Comparison of ENCODE assay signal across 28 cellular contexts in the genomic region with DNA sequence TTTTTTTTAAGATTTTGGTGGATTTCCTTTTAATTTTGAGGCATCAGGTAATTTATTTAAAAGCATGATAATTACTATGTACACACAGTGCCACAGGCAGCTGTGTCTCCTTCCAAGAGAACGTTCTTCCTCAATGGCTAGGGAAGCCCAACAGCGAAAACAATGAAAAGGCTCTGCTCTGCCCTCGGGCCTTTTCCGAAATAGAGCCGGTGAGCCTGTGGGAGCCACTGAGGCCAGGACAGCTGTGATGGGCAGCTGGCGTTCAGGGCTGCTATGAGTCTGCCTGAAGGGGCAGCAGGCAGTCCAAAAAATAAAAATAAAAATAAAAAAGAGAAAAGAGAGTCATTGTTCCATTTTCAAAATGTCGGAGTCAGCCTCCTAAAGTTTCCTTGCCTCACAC.
"Had no signal": no experiment of that assay in that cellular context is flagged by ENCODE, and none has a peak within 500 bp of the region (broad histone marks: within the 10 kb centered on the region; RNA-seq: fewer than 3 reads in every experiment).

No MANE protein-coding gene starts in this region.

- H3K4me3 ChIP-seq: MG63, PC-9, SK-N-MC had no signal

- H3K36me3 Mint-ChIP-seq: activated naive CD8-positive, alpha-beta T cell treated with anti-CD3 and anti-CD28 coated beads for 36 hours had no signal

- H3K27ac Mint-ChIP-seq: activated CD4-positive, alpha-beta T cell treated with anti-CD3 and anti-CD28 coated beads, Interleukin-2, amount 10 ng/mL, durations not matched to agents 24 days and 14 days; activated CD8-positive, alpha-beta T cell treated with anti-CD3 and anti-CD28 coated beads for 36 hours; activated naive CD8-positive, alpha-beta T cell treated with anti-CD3 and anti-CD28 coated beads for 36 hours; activated T-cell treated with anti-CD3 and anti-CD28 coated beads, Interleukin-2, amount 50 U/mL, for 72 hours; activated T-helper 17 cell treated with anti-CD3 and anti-CD28 coated beads, Interleukin-2, amount 50 U/mL, for 72 hours had no signal

- ATAC-seq: activated CD8-positive, alpha-beta T cell treated with anti-CD3 and anti-CD28 coated beads for 36 hours; activated T-cell treated with anti-CD3 and anti-CD28 coated beads, Interleukin-2, amount 50 U/mL, for 72 hours; activated T-helper 17 cell treated with anti-CD3 and anti-CD28 coated beads, Interleukin-2, amount 50 U/mL, for 72 hours; Right ventricle myocardium inferior had no signal

- H3K27ac ChIP-seq: brain microvascular endothelial cell, PC-9, RWPE1, SK-N-MC had no signal

- DNase-seq: activated CD4-positive, alpha-beta T cell treated with anti-CD3 and anti-CD28 coated beads, Interleukin-2, amount 50 U/mL, for 4 hours; activated CD8-positive, alpha-beta T cell treated with anti-CD3 and anti-CD28 coated beads for 36 hours; activated effector memory CD4-positive, alpha-beta T cell treated with anti-CD3 and anti-CD28 coated beads, Interleukin-2, amount 50 U/mL, for 16 hours; activated naive CD4-positive, alpha-beta T cell; activated naive CD4-positive, alpha-beta T cell treated with anti-CD3 and anti-CD28 coated beads, Interleukin-2, amount 50 U/mL, for 16 hours; activated naive CD8-positive, alpha-beta T cell treated with anti-CD3 and anti-CD28 coated beads for 36 hours; activated T-cell treated with anti-CD3 and anti-CD28 coated beads, Interleukin-2, amount 50 U/mL, for 1 hour; activated T-cell treated with anti-CD3 and anti-CD28 coated beads, Interleukin-2, amount 50 U/mL, for 72 hours; amniotic stem cell; aorta; brain microvascular endothelial cell; central memory CD4-positive, alpha-beta T cell; Kasumi-1; KG1; MG63; NCI-H1048; NCI-H1694 treated with DMSO at 0.1 percent for 48 hours; NCI-H2029; NCI-H345; NCI-H510A; NCI-H526; PC-9; T1000 had no signal

- H3K27me3 Mint-ChIP-seq: activated CD4-positive, alpha-beta T cell treated with anti-CD3 and anti-CD28 coated beads, Interleukin-2, amount 10 ng/mL, durations not matched to agents 24 days and 14 days; activated CD8-positive, alpha-beta T cell treated with anti-CD3 and anti-CD28 coated beads for 36 hours; activated T-helper 17 cell treated with anti-CD3 and anti-CD28 coated beads, Interleukin-2, amount 50 U/mL, for 72 hours had no signal

- H3K27me3 ChIP-seq: brain microvascular endothelial cell, MG63 had no signal

- H3K4me1 Mint-ChIP-seq: activated CD4-positive, alpha-beta T cell treated with anti-CD3 and anti-CD28 coated beads, Interleukin-2, amount 10 ng/mL, durations not matched to agents 24 days and 14 days; activated naive CD8-positive, alpha-beta T cell treated with anti-CD3 and anti-CD28 coated beads for 36 hours; activated T-helper 17 cell treated with anti-CD3 and anti-CD28 coated beads, Interleukin-2, amount 50 U/mL, for 72 hours had no signal

- H3K9me3 Mint-ChIP-seq: activated CD8-positive, alpha-beta T cell treated with anti-CD3 and anti-CD28 coated beads for 36 hours had no signal

- H3K9me3 ChIP-seq: MG63 had no signal

- H3K36me3 ChIP-seq: brain microvascular endothelial cell, MG63 had no signal

- H3K4me3 Mint-ChIP-seq: activated CD4-positive, alpha-beta T cell treated with anti-CD3 and anti-CD28 coated beads, Interleukin-2, amount 10 ng/mL, durations not matched to agents 24 days and 14 days; activated CD8-positive, alpha-beta T cell treated with anti-CD3 and anti-CD28 coated beads for 36 hours; activated naive CD8-positive, alpha-beta T cell treated with anti-CD3 and anti-CD28 coated beads for 36 hours; activated T-cell treated with anti-CD3 and anti-CD28 coated beads, Interleukin-2, amount 50 U/mL, for 72 hours; activated T-helper 17 cell treated with anti-CD3 and anti-CD28 coated beads, Interleukin-2, amount 50 U/mL, for 72 hours had no signal
